Comparison of ENCODE assay signal across 16 cellular contexts in the genomic region with DNA sequence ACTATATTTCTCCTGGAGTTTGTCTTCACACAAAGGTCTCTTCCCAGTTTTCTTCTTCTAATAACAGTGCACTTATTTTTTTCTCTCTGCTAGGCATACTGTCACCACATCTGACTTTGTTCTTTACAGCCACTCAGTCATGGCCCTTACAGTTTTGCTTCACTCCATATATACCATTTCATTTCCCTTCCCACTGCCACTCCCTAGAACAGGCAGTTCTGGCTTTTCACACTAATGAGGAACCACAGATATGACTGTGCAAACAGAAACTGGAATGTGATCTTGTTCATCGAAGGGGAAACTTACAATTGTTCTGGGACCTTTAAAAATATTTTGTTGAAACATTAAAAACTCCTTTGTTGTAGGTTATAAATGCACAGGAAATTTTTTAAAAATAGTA.
DNase-seq lines count a peak whose midpoint lies in the region; ATAC-seq, FAIRE-seq and TF ChIP-seq lines count a peak whose summit lies in the region.
"Had no signal": no experiment of that assay in that cellular context is flagged by ENCODE, and none has a peak within 500 bp of the region (broad histone marks: within the 10 kb centered on the region; RNA-seq: fewer than 3 reads in every experiment).

No MANE protein-coding gene starts in this region.

- H3K4me3 Mint-ChIP-seq in Calu3 (ENCODE audit: low read depth, unreplicated experiment): peak overlapping the region; percentile 2
- no peak overlapping the region for H3K4me3 Mint-ChIP-seq in naive thymus-derived CD4-positive, alpha-beta T cell
- H3K4me3 Mint-ChIP-seq: activated CD8-positive, alpha-beta T cell treated with anti-CD3 and anti-CD28 coated beads, Interleukin-2, amount 10 ng/mL, durations not matched to agents 7 days and 5 days; activated naive CD8-positive, alpha-beta T cell treated with anti-CD3 and anti-CD28 coated beads for 36 hours; CD8-positive, alpha-beta T cell; immature natural killer cell had no signal

- no TSS peak for BruUV-seq in Calu3 (replicated peaks; lab: Mats Ljungman, UMichigan)

- peak overlapping the region; percentile 9 for H3K27ac Mint-ChIP-seq in Calu3 (ENCODE audit: unreplicated experiment)
- no peak overlapping the region for H3K27ac Mint-ChIP-seq in naive thymus-derived CD4-positive, alpha-beta T cell
- H3K27ac Mint-ChIP-seq: activated CD8-positive, alpha-beta T cell treated with anti-CD3 and anti-CD28 coated beads, Interleukin-2, amount 10 ng/mL, durations not matched to agents 7 days and 5 days; activated naive CD8-positive, alpha-beta T cell treated with anti-CD3 and anti-CD28 coated beads for 36 hours; CD8-positive, alpha-beta T cell; immature natural killer cell had no signal

- no peaks in the 10 kb centered on the region for H3K27me3 ChIP-seq in bronchial epithelial cell (ENCODE audit: control insufficient read depth, insufficient read depth, low read length)
- no peaks in the 10 kb centered on the region for H3K27me3 ChIP-seq in naive thymus-derived CD4-positive, alpha-beta T cell (ENCODE audit: control insufficient read depth in 2 of 2, insufficient read depth in 2 of 2, low read length in 2 of 2)
- H3K27me3 ChIP-seq: uterus had no signal

- intact Hi-C loops in Calu3 (cut with micrococcal nuclease; ENCODE audit: unreplicated experiment): loop anchor here (5.0 kb wide), 2 partner anchors 45 to 65 kb away; a partner anchor contains a TSS
- intact Hi-C loops in naive thymus-derived CD4-positive, alpha-beta T cell (cut with micrococcal nuclease): no loop called here

- CTCF ChIA-PET in Calu3 (lab: Charles Lee): interaction anchor here (1.4 kb wide), 1 partner anchor 71 kb away, joined by 3 read pairs; a partner anchor contains a TSS
- CTCF ChIA-PET in naive thymus-derived CD4-positive, alpha-beta T cell (lab: Charles Lee): no interaction called here

- TF ChIP-seq CTCF in Calu3 (IDR thresholded peaks at IDR 0.05; ENCODE audit: unreplicated experiment) (no peak), bronchial epithelial cell (IDR thresholded peaks at IDR 0.05; ENCODE audit: insufficient read depth, low read length, severe bottlenecking) (no peak), GM13977 (IDR thresholded peaks at IDR 0.05; ENCODE audit: extremely low read depth, insufficient read depth, missing control alignments) (no peak)

- H3K9me3 ChIP-seq in naive thymus-derived CD4-positive, alpha-beta T cell (ENCODE audit: control insufficient read depth in 2 of 3, low read length in 3 of 3): no peaks in the 10 kb centered on the region
- H3K9me3 ChIP-seq: SK-N-SH, uterus had no signal

- DNase-seq in Calu3 (peak; percentile 55), MV-4-11 (lab: John Stamatoyannopoulos, UW) (peak; percentile 83), bronchial epithelial cell (ENCODE audit: low read depth) (peak; percentile 87), OCI-M2 (lab: John Stamatoyannopoulos, UW; ENCODE audit: unreplicated experiment) (no peak), RPMI8226 (no peak), GM13977 (ENCODE audit: low spot score) (no peak)
- no peak for DNase-seq in naive thymus-derived CD4-positive, alpha-beta T cell
- DNase-seq: activated CD8-positive, alpha-beta T cell treated with anti-CD3 and anti-CD28 coated beads, Interleukin-2, amount 10 ng/mL, durations not matched to agents 7 days and 5 days; activated naive CD8-positive, alpha-beta T cell treated with anti-CD3 and anti-CD28 coated beads for 36 hours; CD8-positive, alpha-beta T cell; immature natural killer cell; NCI-H2227 treated with DMSO at 0.1 percent for 48 hours; SK-N-SH; uterus had no signal

- H3K36me3 Mint-ChIP-seq in Calu3 (ENCODE audit: insufficient read depth, unreplicated experiment): no peaks in the 10 kb centered on the region
- H3K36me3 Mint-ChIP-seq in naive thymus-derived CD4-positive, alpha-beta T cell: no peaks in the 10 kb centered on the region
- H3K36me3 Mint-ChIP-seq: activated naive CD8-positive, alpha-beta T cell treated with anti-CD3 and anti-CD28 coated beads for 36 hours; CD8-positive, alpha-beta T cell; immature natural killer cell had no signal

- no peaks in the 10 kb centered on the region for H3K27me3 Mint-ChIP-seq in Calu3 (ENCODE audit: unreplicated experiment)
- H3K27me3 Mint-ChIP-seq in naive thymus-derived CD4-positive, alpha-beta T cell: peaks cover 0 to 23% (median 14%) of the 10 kb centered on the region in 5 donors

- in situ Hi-C loops in GM13977 (cut with MboI; ENCODE audit: low pct_unique_long_range_greater_than_20kb, low sequenced_read_pairs, unreplicated experiment): no loop called here

- POLR2A ChIA-PET in naive thymus-derived CD4-positive, alpha-beta T cell (lab: Charles Lee): interaction anchor here (0.7 kb wide), 1 partner anchor 88 kb away, joined by 3 read pairs; no protein-coding TSS in a partner anchor

- no peaks in the 10 kb centered on the region for H3K36me3 ChIP-seq in bronchial epithelial cell (ENCODE audit: control insufficient read depth, insufficient read depth, low read length)
- H3K36me3 ChIP-seq in naive thymus-derived CD4-positive, alpha-beta T cell (ENCODE audit: control insufficient read depth in 2 of 3, insufficient read depth in 3 of 3, low read length in 3 of 3): no peaks in the 10 kb centered on the region
- H3K36me3 ChIP-seq: uterus had no signal

- no peak overlapping the region for H3K4me3 ChIP-seq in bronchial epithelial cell (ENCODE audit: low read depth, low read length)
- H3K4me3 ChIP-seq in naive thymus-derived CD4-positive, alpha-beta T cell (ENCODE audit: low read length): no peak overlapping the region
- H3K4me3 ChIP-seq: uterus had no signal

- peaks cover 2% of the 10 kb centered on the region for H3K9me3 Mint-ChIP-seq in Calu3 (ENCODE audit: low read depth, unreplicated experiment)
- peaks cover 0 to 3% (median 0%) of the 10 kb centered on the region in 11 donors for H3K9me3 Mint-ChIP-seq in naive thymus-derived CD4-positive, alpha-beta T cell
- H3K9me3 Mint-ChIP-seq: activated naive CD8-positive, alpha-beta T cell treated with anti-CD3 and anti-CD28 coated beads for 36 hours; CD8-positive, alpha-beta T cell had no signal

- ATAC-seq in naive thymus-derived CD4-positive, alpha-beta T cell: peak; percentile 66
- ATAC-seq in GM21526 (IDR thresholded peaks at IDR 0.05; ENCODE audit: low FRiP score, unreplicated experiment): no peak
- ATAC-seq: activated CD8-positive, alpha-beta T cell treated with anti-CD3 and anti-CD28 coated beads, Interleukin-2, amount 10 ng/mL, durations not matched to agents 7 days and 5 days; CD8-positive, alpha-beta T cell had no signal

- peaks cover 51% of the 10 kb centered on the region for H3K4me1 Mint-ChIP-seq in Calu3 (ENCODE audit: low read depth, unreplicated experiment)
- H3K4me1 Mint-ChIP-seq in naive thymus-derived CD4-positive, alpha-beta T cell: no peaks in the 10 kb centered on the region
- H3K4me1 Mint-ChIP-seq: activated naive CD8-positive, alpha-beta T cell treated with anti-CD3 and anti-CD28 coated beads for 36 hours; immature natural killer cell had no signal

- no peak overlapping the region for H3K27ac ChIP-seq in naive thymus-derived CD4-positive, alpha-beta T cell (ENCODE audit: low read depth, low read length)
- H3K27ac ChIP-seq: parathyroid adenoma had no signal

- H3K4me1 ChIP-seq in naive thymus-derived CD4-positive, alpha-beta T cell (ENCODE audit: control insufficient read depth in 2 of 2, insufficient read depth in 2 of 2, low read length in 2 of 2): no peaks in the 10 kb centered on the region
- H3K4me1 ChIP-seq: parathyroid adenoma, uterus had no signal

- FAIRE-seq in bronchial epithelial cell (lab: Jason Lieb, UNC): no peak

Comparison
In these comparisons a context has a peak if more than half of its experiments do, and no peak if none do; other contexts are left out.
1. DNase-seq: peak in Calu3 (single experiment), MV-4-11 (single experiment) and bronchial epithelial cell (single experiment); none in naive thymus-derived CD4-positive, alpha-beta T cell (0 of 9), OCI-M2 (single experiment), RPMI8226 (single experiment) and GM13977 (single experiment).